In genomic region chr10:121658611-121659010, GRCh38 we compare ENCODE assay signal across 25 cellular contexts.
"Had no signal": no experiment of that assay in that cellular context is flagged by ENCODE, and none has a peak within 500 bp of the region (broad histone marks: within the 10 kb centered on the region; RNA-seq: fewer than 3 reads in every experiment).

No MANE protein-coding gene starts in this region.

- ATAC-seq: effector memory CD8-positive, alpha-beta T cell; esophagus mucosa; gastroesophageal sphincter; heart right ventricle; left cardiac atrium; left lung; left ventricle myocardium superior; lower lobe of right lung; naive thymus-derived CD4-positive, alpha-beta T cell had no signal

- H3K4me1 ChIP-seq: colonic mucosa, heart right ventricle, left lung, lower lobe of right lung had no signal

- DNase-seq: colonic mucosa; cortex of kidney; effector CD8-positive, alpha-beta T cell; effector memory CD8-positive, alpha-beta T cell; endodermal cell; erythroblast; esophagus squamous epithelium; foreskin fibroblast; glutamatergic neuron; head of caudate nucleus; heart right ventricle; hippocampal formation; immature natural killer cell; islet precursor cell; left cardiac atrium; left lung; left ventricle myocardium superior; lower lobe of right lung; mesendoderm; midbrain; naive thymus-derived CD4-positive, alpha-beta T cell had no signal

- H3K4me3 ChIP-seq: colonic mucosa, esophagus squamous epithelium, gastroesophageal sphincter, heart right ventricle, left lung, lower lobe of right lung had no signal

- FAIRE-seq: endometrium, frontal cortex had no signal

- H3K27ac ChIP-seq: colonic mucosa, esophagus squamous epithelium, gastroesophageal sphincter, heart right ventricle, left lung, lower lobe of right lung had no signal

- H3K27me3 ChIP-seq: colonic mucosa, esophagus squamous epithelium, gastroesophageal sphincter, heart right ventricle, left lung had no signal
